ENCODE assay signal across 1 cellular context in the genomic region with DNA sequence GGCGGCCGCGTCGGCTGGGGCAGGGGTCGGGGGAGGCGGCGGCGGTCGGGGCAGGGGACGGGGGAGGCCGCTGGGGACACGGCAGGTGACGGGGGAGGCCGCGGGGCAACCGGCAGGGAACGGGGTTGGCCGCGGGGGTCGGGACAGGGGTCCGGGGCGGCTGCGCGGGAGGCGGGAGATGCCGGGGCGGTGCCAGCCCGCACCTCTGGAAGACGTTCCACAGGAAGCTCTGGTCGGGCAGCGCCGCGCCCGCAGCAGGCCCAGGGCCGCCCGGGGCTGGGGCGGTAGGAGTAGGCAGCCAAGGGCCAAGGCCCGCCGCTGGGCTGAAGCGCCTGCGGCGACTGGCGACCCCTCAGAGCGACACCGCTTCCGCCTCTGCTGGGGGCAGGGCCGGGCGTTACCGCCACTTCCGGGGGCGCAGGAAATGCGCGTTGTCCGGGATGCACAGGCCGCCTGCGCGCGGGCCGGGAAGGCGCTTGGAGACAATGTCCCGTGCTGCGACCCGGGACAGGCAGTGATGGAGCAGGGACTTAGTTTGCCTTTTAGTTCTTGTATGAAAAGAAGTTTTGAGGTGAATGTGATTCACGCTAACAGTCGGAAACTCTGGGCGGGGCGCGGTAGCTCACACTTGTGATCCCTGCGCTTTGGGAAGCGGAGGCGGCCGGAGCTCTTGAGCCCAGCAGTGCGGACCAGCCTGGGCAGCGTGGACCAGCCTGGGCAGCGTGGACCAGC.
A peak's percentile ranks its signal among the peaks of the same experiment; 100 is the strongest.
TF ChIP-seq lines count a peak whose summit lies in the region.

No MANE protein-coding gene starts in this region.

TF ChIP-seq in liver, 16 proteins besides CTCF, POLR2A, EP300 and RAD21 (continued from another document):
- TF ChIP-seq, protein P1, sequence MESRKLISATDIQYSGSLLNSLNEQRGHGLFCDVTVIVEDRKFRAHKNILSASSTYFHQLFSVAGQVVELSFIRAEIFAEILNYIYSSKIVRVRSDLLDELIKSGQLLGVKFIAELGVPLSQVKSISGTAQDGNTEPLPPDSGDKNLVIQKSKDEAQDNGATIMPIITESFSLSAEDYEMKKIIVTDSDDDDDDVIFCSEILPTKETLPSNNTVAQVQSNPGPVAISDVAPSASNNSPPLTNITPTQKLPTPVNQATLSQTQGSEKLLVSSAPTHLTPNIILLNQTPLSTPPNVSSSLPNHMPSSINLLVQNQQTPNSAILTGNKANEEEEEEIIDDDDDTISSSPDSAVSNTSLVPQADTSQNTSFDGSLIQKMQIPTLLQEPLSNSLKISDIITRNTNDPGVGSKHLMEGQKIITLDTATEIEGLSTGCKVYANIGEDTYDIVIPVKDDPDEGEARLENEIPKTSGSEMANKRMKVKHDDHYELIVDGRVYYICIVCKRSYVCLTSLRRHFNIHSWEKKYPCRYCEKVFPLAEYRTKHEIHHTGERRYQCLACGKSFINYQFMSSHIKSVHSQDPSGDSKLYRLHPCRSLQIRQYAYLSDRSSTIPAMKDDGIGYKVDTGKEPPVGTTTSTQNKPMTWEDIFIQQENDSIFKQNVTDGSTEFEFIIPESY (IDR thresholded peaks at IDR 0.05), result no peak
- peak; percentile 76 for TF ChIP-seq YY1 (IDR thresholded peaks at IDR 0.05)
